In the genomic region with DNA sequence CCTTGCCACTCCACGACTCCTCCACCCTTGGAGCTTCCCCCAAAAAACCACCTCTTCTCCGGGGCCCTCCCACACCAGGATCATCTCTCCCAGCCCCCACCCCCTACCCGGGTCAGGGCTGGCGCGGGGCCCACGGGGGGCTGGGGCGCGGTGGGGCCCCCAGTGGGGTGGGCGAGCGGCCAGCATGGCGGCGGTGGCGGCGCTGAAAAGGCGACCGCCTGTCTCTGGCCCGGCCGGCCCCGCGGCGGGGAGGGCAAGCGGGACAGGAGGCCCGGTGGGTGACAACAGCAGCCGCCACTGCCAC, we compare ENCODE assay signal across 7 cellular contexts. TPM values are rescaled to one million over a fixed set of nuclear protein-coding genes. Genes with fewer than 3 reads are reported as not detected.
DNase-seq lines count a peak whose midpoint lies in the region; ATAC-seq and TF ChIP-seq lines count a peak whose summit lies in the region.

No MANE protein-coding gene starts in this region.

- H4K20me1 ChIP-seq in H9 (ENCODE audit: control insufficient read depth, insufficient read depth, insufficient read length) = no peaks in the 10 kb centered on the region

- H3K27ac Mint-ChIP-seq in H9 = peak overlapping the region; percentile 25 to 96 (median 95); a peak in 5 of 7 replicates
- H3K27ac Mint-ChIP-seq in activated CD4-positive, alpha-beta memory T cell treated with anti-CD3 and anti-CD28 coated beads, Interleukin-2, amount 10 ng/mL, durations not matched to agents 7 days and 5 days = peak overlapping the region; percentile 78

- no peaks in the 10 kb centered on the region for H3K9me3 Mint-ChIP-seq in H9
- H3K9me3 Mint-ChIP-seq in activated CD4-positive, alpha-beta memory T cell treated with anti-CD3 and anti-CD28 coated beads, Interleukin-2, amount 10 ng/mL, durations not matched to agents 7 days and 5 days = no peaks in the 10 kb centered on the region

- H4K8ac ChIP-seq in H9 (replicated peaks; ENCODE audit: insufficient read length, low read depth, low read length) = no peak overlapping the region

- peak overlapping the region; percentile 13 for H3K9ac ChIP-seq in H9 (ENCODE audit: extremely low read depth, insufficient read length, low read length)

- peaks cover 18 to 19% of the 10 kb centered on the region in 2 experiments for H3K4me1 Mint-ChIP-seq in H9
- peaks cover 35% of the 10 kb centered on the region for H3K4me1 Mint-ChIP-seq in activated CD4-positive, alpha-beta memory T cell treated with anti-CD3 and anti-CD28 coated beads, Interleukin-2, amount 10 ng/mL, durations not matched to agents 7 days and 5 days

- no peak overlapping the region for H2AK5ac ChIP-seq in H9 (ENCODE audit: insufficient read length, low read length)

- H3K27me3 Mint-ChIP-seq in H9 (ENCODE audit: low read depth) = no peaks in the 10 kb centered on the region
- no peaks in the 10 kb centered on the region for H3K27me3 Mint-ChIP-seq in activated CD4-positive, alpha-beta memory T cell treated with anti-CD3 and anti-CD28 coated beads, Interleukin-2, amount 10 ng/mL, durations not matched to agents 7 days and 5 days

- H3K4ac ChIP-seq in H9 (ENCODE audit: low read depth, low read length) = no peak overlapping the region

- H3K56ac ChIP-seq in H9 (ENCODE audit: insufficient read length, low read depth, low read length) = no peak overlapping the region

- peaks cover 50 to 75% (median 74%) of the 10 kb centered on the region in 4 donors for H3K36me3 ChIP-seq in stomach

- H3K23ac ChIP-seq in H9 (ENCODE audit: insufficient read length, low read depth, low read length) = no peak overlapping the region

- no peak overlapping the region for H2AFZ ChIP-seq in H9 (ENCODE audit: low read length)

- H3K18ac ChIP-seq in H9 (ENCODE audit: insufficient read length, low read depth, low read length) = peak overlapping the region; percentile 85

- POLR2A ChIA-PET in activated CD4-positive, alpha-beta memory T cell treated with anti-CD3 and anti-CD28 coated beads, Interleukin-2, amount 10 ng/mL, durations not matched to agents 7 days and 5 days (lab: Charles Lee) = interaction anchor here (1.0 to 2.2 kb wide), 4 partner anchors 8 to 397 kb away, joined by 3 to 62 read pairs (median 10); a partner anchor contains a TSS

- H3T11ph ChIP-seq in H9 (ENCODE audit: low read length) = no peak overlapping the region

- H3K4me3 ChIP-seq in iPS-11a (ENCODE audit: low read depth, low read length) = peak overlapping the region; percentile 85
- H3K4me3 ChIP-seq in stomach = peak overlapping the region; percentile 83 to 99 (median 98)

- no peak overlapping the region for H2BK5ac ChIP-seq in H9 (ENCODE audit: insufficient read length, low read length)

- H4K91ac ChIP-seq in H9 (ENCODE audit: insufficient read length, low read depth, low read length) = no peak overlapping the region

- H3K4me1 ChIP-seq in H9 (ENCODE audit: insufficient read depth, low read length) (no peaks in the 10 kb centered on the region), stomach (peaks cover 18 to 27% (median 26%) of the 10 kb centered on the region in 4 donors)

- no peaks in the 10 kb centered on the region for H3K79me2 ChIP-seq in H9 (ENCODE audit: insufficient read depth, low read length)

- no peak for TF ChIP-seq EP300 in stomach (IDR thresholded peaks at IDR 0.05)

- H2BK20ac ChIP-seq in H9 (ENCODE audit: low read depth, low read length, poor library complexity, severe bottlenecking) = no peak overlapping the region

- no peak overlapping the region for H2BK12ac ChIP-seq in H9 (ENCODE audit: insufficient read length, low read depth, low read length)

- no peaks in the 10 kb centered on the region for H3K79me1 ChIP-seq in H9 (ENCODE audit: insufficient read depth, low read depth, low read length, poor library complexity, severe bottlenecking)

- DNase-seq in H9 (no peak), stomach (no peak), NCI-H524 treated with DMSO at 0.1 percent for 48 hours (lab: John Stamatoyannopoulos, UW) (no peak)
- no peak for DNase-seq in activated CD4-positive, alpha-beta memory T cell treated with anti-CD3 and anti-CD28 coated beads, Interleukin-2, amount 10 ng/mL, durations not matched to agents 7 days and 5 days

- H3K27ac ChIP-seq in H9 (ENCODE audit: insufficient read length, low read depth, low read length) (no peak overlapping the region), stomach (peak overlapping the region; percentile 75 to 91 (median 89))

- CTCF ChIA-PET in activated CD4-positive, alpha-beta memory T cell treated with anti-CD3 and anti-CD28 coated beads, Interleukin-2, amount 10 ng/mL, durations not matched to agents 7 days and 5 days (lab: Charles Lee) = interaction anchor here (1.6 to 2.2 kb wide), 3 partner anchors 11 to 138 kb away, joined by 14 to 51 read pairs (median 19); a partner anchor contains a TSS

- H3K9me3 ChIP-seq in H9 (ENCODE audit: control insufficient read depth, low read depth, low read length) (no peaks in the 10 kb centered on the region), stomach (no peaks in the 10 kb centered on the region)

- no peaks in the 10 kb centered on the region for H3K23me2 ChIP-seq in H9 (ENCODE audit: insufficient read length, low read depth, low read length, poor library complexity, severe bottlenecking)

- peak overlapping the region; percentile 76 to 80 for H3K4me3 Mint-ChIP-seq in H9
- peak overlapping the region; percentile 65 for H3K4me3 Mint-ChIP-seq in activated CD4-positive, alpha-beta memory T cell treated with anti-CD3 and anti-CD28 coated beads, Interleukin-2, amount 10 ng/mL, durations not matched to agents 7 days and 5 days

- no CpG with 5 or more reads among the region's 24 CpGs for WGBS in H9 (ENCODE audit: extremely low coverage, insufficient read length, low lambda C conversion rate)
- 0 to 4% (median 2%) methylated on average over 16 to 24 of the region's 24 CpGs for WGBS in stomach, 5 donors

- intact Hi-C loops in stomach (cut with DNase I; ENCODE audit: low total_unique reads) = no loop called here

- TF ChIP-seq POLR2A in stomach (IDR thresholded peaks at IDR 0.05) = no peak

- peak overlapping the region; percentile 21 for H3K14ac ChIP-seq in H9 (ENCODE audit: insufficient read depth, low read length)

- peaks cover 26 to 75% (median 62%) of the 10 kb centered on the region in 3 experiments for H3K36me3 Mint-ChIP-seq in H9 (ENCODE audit: insufficient read depth in 1 of 3, low read depth in 3 of 3)
- peaks cover 57% of the 10 kb centered on the region for H3K36me3 Mint-ChIP-seq in activated CD4-positive, alpha-beta memory T cell treated with anti-CD3 and anti-CD28 coated beads, Interleukin-2, amount 10 ng/mL, durations not matched to agents 7 days and 5 days (ENCODE audit: low read depth)

- no peak overlapping the region for H2BK120ac ChIP-seq in H9 (ENCODE audit: low read depth, low read length, poor library complexity, severe bottlenecking)

- ATAC-seq in HG02938 (IDR thresholded peaks at IDR 0.05; ENCODE audit: unreplicated experiment) = no peak
- ATAC-seq in GM21390 (IDR thresholded peaks at IDR 0.05; ENCODE audit: unreplicated experiment) = no peak

- H3K27me3 ChIP-seq in H9 (ENCODE audit: insufficient read depth, low read length) (no peaks in the 10 kb centered on the region), stomach (no peaks in the 10 kb centered on the region)

- peak overlapping the region; percentile 33 for H3K4me2 ChIP-seq in H9 (ENCODE audit: insufficient read depth, insufficient read length, low read length)

- no peak for TF ChIP-seq CTCF in H9 (conservative IDR thresholded peaks at IDR 0.05)
- TF ChIP-seq CTCF in stomach (IDR thresholded peaks at IDR 0.05) = no peak

- no peak overlapping the region for H4K5ac ChIP-seq in H9 (ENCODE audit: insufficient read length, low read depth, low read length)

- H2BK15ac ChIP-seq in H9 (ENCODE audit: low read depth, low read length) = no peak overlapping the region

RNA-seq across cellular contexts. Expression of a gene that starts 0.8 kb away (rescaled TPM):
- total RNA-seq in H9 (2021) (13.6 and 14.3 TPM in 2 replicates), stomach (10 to 100 TPM in 3 of 5 donors, 1 to 10 TPM in 2; 3.9 to 28.4 (median 10.7) TPM)
- total RNA-seq in activated CD4-positive, alpha-beta memory T cell treated with anti-CD3 and anti-CD28 coated beads, Interleukin-2, amount 10 ng/mL, durations not matched to agents 7 days and 5 days = 10 to 100 TPM; 13.8 to 14.2 TPM
- polyA plus RNA-seq in stomach = 10 to 100 TPM in 1 of 3 donors, 1 to 10 TPM in 2; 5.7 to 13.2 (median 9.1) TPM

RNA-seq across cellular contexts. Expression of a gene that starts 13.1 kb away (rescaled TPM):
- total RNA-seq in H9 (2021) (621 and 625 TPM in 2 replicates), stomach (100 to 1,000 TPM in 4 of 5 donors, 10 to 100 TPM in 1; 59.8 to 311 (median 129) TPM)
- total RNA-seq in activated CD4-positive, alpha-beta memory T cell treated with anti-CD3 and anti-CD28 coated beads, Interleukin-2, amount 10 ng/mL, durations not matched to agents 7 days and 5 days = 100 to 1,000 TPM; 294 to 302 TPM
- 100 to 1,000 TPM; 229 to 331 (median 318) TPM for polyA plus RNA-seq in stomach

RNA-seq across cellular contexts. Expression of a gene that starts 54.5 kb away (rescaled TPM):
- total RNA-seq in H9 (2021) (not detected in 2 replicates), stomach (not detected)
- total RNA-seq in activated CD4-positive, alpha-beta memory T cell treated with anti-CD3 and anti-CD28 coated beads, Interleukin-2, amount 10 ng/mL, durations not matched to agents 7 days and 5 days = under 1 TPM in 1 of 2 experiments, not detected in 1; 0.35 TPM
- polyA plus RNA-seq in stomach = not detected
